ENCODE assay signal across 8 cellular contexts in genomic region chr22:50218996-50219727, GRCh38. TPM values are rescaled to one million over a fixed set of nuclear protein-coding genes. Genes with fewer than 3 reads are reported as not detected.
DNase-seq lines count a peak whose midpoint lies in the region; ATAC-seq and TF ChIP-seq lines count a peak whose summit lies in the region.

No MANE protein-coding gene starts in this region.

- TF ChIP-seq POLR2A in stomach (IDR thresholded peaks at IDR 0.05) = no peak

- no peaks in the 10 kb centered on the region for H3K9me3 Mint-ChIP-seq in activated CD4-positive, alpha-beta memory T cell treated with anti-CD3 and anti-CD28 coated beads for 36 hours

- POLR2A ChIA-PET in activated CD4-positive, alpha-beta memory T cell treated with anti-CD3 and anti-CD28 coated beads for 36 hours (lab: Charles Lee) = interaction anchor here (1.1 kb wide), 1 partner anchor 27 kb away, joined by 3 read pairs; no protein-coding TSS in a partner anchor

- peaks cover 30% of the 10 kb centered on the region for H3K36me3 ChIP-seq in cardiac muscle cell
- H3K36me3 ChIP-seq in stomach = peaks cover 75 to 98% (median 95%) of the 10 kb centered on the region in 4 donors

- no peak for TF ChIP-seq EP300 in stomach (IDR thresholded peaks at IDR 0.05)

- CTCF ChIA-PET in activated CD4-positive, alpha-beta memory T cell treated with anti-CD3 and anti-CD28 coated beads for 36 hours (lab: Charles Lee) = interaction anchor here (1.4 to 1.6 kb wide), 2 partner anchors 71 to 306 kb away, joined by 3 to 6 read pairs; partner anchors contain the start of gene SCO2

- H3K4me1 ChIP-seq in cardiac muscle cell (ENCODE audit: low read depth) (no peaks in the 10 kb centered on the region), stomach (peaks cover 5 to 21% (median 10%) of the 10 kb centered on the region in 4 donors)

- WGBS in stomach, 5 donors = 55 to 71% (median 65%) methylated on average over 29 to 42 of the region's 42 CpGs

- H3K27me3 Mint-ChIP-seq in activated CD4-positive, alpha-beta memory T cell treated with anti-CD3 and anti-CD28 coated beads for 36 hours = no peaks in the 10 kb centered on the region

- H3K9me3 ChIP-seq in cardiac muscle cell (ENCODE audit: low read depth) (no peaks in the 10 kb centered on the region), stomach (no peaks in the 10 kb centered on the region)

- no peak overlapping the region for H3K4me3 ChIP-seq in cardiac muscle cell
- H3K4me3 ChIP-seq in stomach = no peak overlapping the region

- ATAC-seq in HG02763 (IDR thresholded peaks at IDR 0.05; ENCODE audit: unreplicated experiment) = no peak

- no peaks in the 10 kb centered on the region for H3K27me3 ChIP-seq in cardiac muscle cell
- H3K27me3 ChIP-seq in stomach = no peaks in the 10 kb centered on the region

- no peak overlapping the region for H3K4me3 Mint-ChIP-seq in activated CD4-positive, alpha-beta memory T cell treated with anti-CD3 and anti-CD28 coated beads for 36 hours

- peak; percentile 29 for DNase-seq in activated CD4-positive, alpha-beta T cell treated with anti-CD3 and anti-CD28 coated beads for 48 hours
- no peak for DNase-seq in activated CD4-positive, alpha-beta T cell treated with anti-CD3 and anti-CD28 coated beads, Interleukin-2, amount 50 U/mL, for 4 hours
- peak; percentile 70 for DNase-seq in SW480 (ENCODE audit: low spot score)
- DNase-seq in cardiac muscle cell (ENCODE audit: low read depth in 1 of 2, low spot score in 1 of 2) = peak; percentile 47 to 87
- DNase-seq in stomach = peak; percentile 98
- DNase-seq in activated CD4-positive, alpha-beta memory T cell treated with anti-CD3 and anti-CD28 coated beads for 36 hours = no peak
- no peak for DNase-seq in mesenteric fat pad (ENCODE audit: low spot score)

- H3K27ac ChIP-seq in cardiac muscle cell = no peak overlapping the region
- H3K27ac ChIP-seq in stomach = peak overlapping the region in 1 of 5 donors; percentile 18

- no peaks in the 10 kb centered on the region for H3K4me1 Mint-ChIP-seq in activated CD4-positive, alpha-beta memory T cell treated with anti-CD3 and anti-CD28 coated beads for 36 hours (ENCODE audit: low read depth)

- H3K27ac Mint-ChIP-seq in activated CD4-positive, alpha-beta memory T cell treated with anti-CD3 and anti-CD28 coated beads for 36 hours = no peak overlapping the region

- peaks cover 36% of the 10 kb centered on the region for H3K36me3 Mint-ChIP-seq in activated CD4-positive, alpha-beta memory T cell treated with anti-CD3 and anti-CD28 coated beads for 36 hours

- intact Hi-C loops in stomach (cut with DNase I; ENCODE audit: low total_unique reads) = no loop called here
- intact Hi-C loops in activated CD4-positive, alpha-beta memory T cell treated with anti-CD3 and anti-CD28 coated beads for 36 hours (cut with micrococcal nuclease) = no loop called here

- TF ChIP-seq CTCF in cardiac muscle cell (IDR thresholded peaks at IDR 0.05; ENCODE audit: low read depth, low read length) (no peak), stomach (IDR thresholded peaks at IDR 0.05) (no peak)

RNA-seq across cellular contexts. Expression of gene SELENOO, which starts 18.4 kb away (rescaled TPM):
- total RNA-seq in cardiac muscle cell = 39.4 and 54.5 TPM in 2 replicates
- polyA plus RNA-seq in cardiac muscle cell = 29.8 and 30.2 TPM in 2 replicates
- total RNA-seq in stomach = 100 to 1,000 TPM in 1 of 5 donors, 10 to 100 TPM in 4; 10.1 to 185 (median 57.2) TPM
- polyA plus RNA-seq in stomach = 10 to 100 TPM; 30.9 to 37.5 (median 33.1) TPM
- total RNA-seq in activated CD4-positive, alpha-beta memory T cell treated with anti-CD3 and anti-CD28 coated beads for 36 hours = 10 to 100 TPM; 18.8 to 19.7 TPM
- 23.8 TPM for total RNA-seq in mesenteric fat pad

RNA-seq across cellular contexts. Expression of gene TUBGCP6, which starts 25.7 kb away (rescaled TPM):
- total RNA-seq in cardiac muscle cell = 32.9 and 46.1 TPM in 2 replicates
- polyA plus RNA-seq in cardiac muscle cell = 32.6 and 48.3 TPM in 2 replicates
- total RNA-seq in stomach = 100 to 1,000 TPM in 1 of 5 donors, 10 to 100 TPM in 4; 40.4 to 112 (median 91.5) TPM
- 10 to 100 TPM; 37.8 to 59.0 (median 38.8) TPM for polyA plus RNA-seq in stomach
- 10 to 100 TPM; 41.4 to 43.8 TPM for total RNA-seq in activated CD4-positive, alpha-beta memory T cell treated with anti-CD3 and anti-CD28 coated beads for 36 hours
- 27.6 TPM for total RNA-seq in mesenteric fat pad

RNA-seq across cellular contexts. Expression of gene HDAC10, which starts 31.9 kb away (rescaled TPM):
- total RNA-seq in cardiac muscle cell = 28.4 and 57.3 TPM in 2 replicates
- polyA plus RNA-seq in cardiac muscle cell = 19.8 and 20.8 TPM in 2 replicates
- 100 to 1,000 TPM in 2 of 5 donors, 10 to 100 TPM in 3; 15.4 to 156 (median 74.1) TPM for total RNA-seq in stomach
- polyA plus RNA-seq in stomach = 10 to 100 TPM; 24.7 to 41.4 (median 36.2) TPM
- 10 to 100 TPM; 46.1 to 47.6 TPM for total RNA-seq in activated CD4-positive, alpha-beta memory T cell treated with anti-CD3 and anti-CD28 coated beads for 36 hours
- 24.4 TPM for total RNA-seq in mesenteric fat pad

RNA-seq across cellular contexts. Expression of gene TRABD, which starts 33.4 kb away (rescaled TPM):
- total RNA-seq in cardiac muscle cell (38.3 and 50.7 TPM in 2 replicates), stomach (100 to 1,000 TPM in 2 of 5 donors, 10 to 100 TPM in 3; 13.2 to 245 (median 56.7) TPM), mesenteric fat pad (42.3 TPM)
- polyA plus RNA-seq in cardiac muscle cell (59.6 and 72.3 TPM in 2 replicates), stomach (10 to 100 TPM; 41.4 to 46.4 (median 45.5) TPM)
- total RNA-seq in activated CD4-positive, alpha-beta memory T cell treated with anti-CD3 and anti-CD28 coated beads for 36 hours = 10 to 100 TPM; 88.6 to 89.2 TPM

RNA-seq across cellular contexts. Expression of gene MAPK12, which starts 42.3 kb away (rescaled TPM):
- total RNA-seq in cardiac muscle cell (45.5 and 52.1 TPM in 2 replicates), stomach (10 to 100 TPM in 2 of 5 donors, 1 to 10 TPM in 3; 5.2 to 49.6 (median 9.3) TPM), mesenteric fat pad (20.0 TPM)
- polyA plus RNA-seq in cardiac muscle cell (61.5 and 67.1 TPM in 2 replicates), stomach (1 to 10 TPM; 4.7 to 9.3 (median 7.1) TPM)
- 1 to 10 TPM; 9.1 to 9.7 TPM for total RNA-seq in activated CD4-positive, alpha-beta memory T cell treated with anti-CD3 and anti-CD28 coated beads for 36 hours

Comparison
In these comparisons a context has a peak if more than half of its experiments do, and no peak if none do; other contexts are left out.
1. DNase-seq: peak in activated CD4-positive, alpha-beta T cell treated with anti-CD3 and anti-CD28 coated beads for 48 hours (single experiment), SW480 (single experiment), cardiac muscle cell (2 of 2) and stomach (single experiment); none in activated CD4-positive, alpha-beta T cell treated with anti-CD3 and anti-CD28 coated beads, Interleukin-2, amount 50 U/mL, for 4 hours (0 of 2), activated CD4-positive, alpha-beta memory T cell treated with anti-CD3 and anti-CD28 coated beads for 36 hours (single experiment) and mesenteric fat pad (single experiment).